8 cellular contexts compared by ENCODE assay signal in the genomic region with DNA sequence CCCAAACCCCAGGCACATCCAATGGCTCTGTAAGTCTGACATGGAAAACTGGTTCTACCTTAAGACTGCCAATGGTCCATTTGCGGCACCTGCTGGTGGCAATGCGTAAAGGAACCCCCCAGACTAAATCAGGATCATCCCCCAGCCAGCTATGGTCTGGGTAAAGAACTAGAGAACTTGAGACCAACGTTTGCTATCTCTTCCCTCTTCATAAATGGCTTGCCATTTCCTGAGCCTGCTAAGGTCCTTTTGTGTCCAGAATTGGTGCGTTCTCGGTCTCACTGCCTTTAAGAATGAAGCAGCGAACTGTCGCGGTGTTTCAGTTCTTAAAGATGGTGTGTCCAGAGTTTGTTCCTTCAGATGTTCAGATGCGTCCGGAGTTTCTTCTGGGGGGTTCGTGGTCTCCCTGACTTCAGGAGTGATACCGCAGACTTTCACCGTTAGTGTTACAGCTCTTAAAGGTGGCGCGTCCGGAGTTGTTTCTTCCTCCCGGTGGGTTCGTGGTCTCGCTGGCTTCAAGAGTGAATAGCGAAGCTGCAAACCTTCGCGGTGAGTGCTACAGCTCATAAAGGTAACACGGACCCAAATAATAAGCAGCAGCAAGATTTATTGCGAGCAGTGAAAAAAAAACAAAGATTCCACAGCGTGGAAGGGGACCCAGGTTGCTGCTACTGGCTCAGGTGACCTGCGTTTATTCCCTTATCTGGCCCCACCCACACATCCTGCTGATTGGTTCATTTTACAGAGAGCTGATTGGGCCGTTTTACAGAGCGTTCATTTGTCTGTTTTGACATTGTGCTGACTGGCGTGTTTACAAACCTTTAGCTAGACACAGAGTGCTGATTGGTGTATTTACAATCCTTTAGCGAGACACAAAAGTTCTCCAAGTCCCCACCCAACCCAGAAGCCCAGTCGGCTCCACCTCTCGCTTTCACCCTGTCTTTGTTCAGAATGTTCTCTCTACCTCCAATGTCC.
DNase-seq lines count a peak whose midpoint lies in the region; ATAC-seq and TF ChIP-seq lines count a peak whose summit lies in the region.

No MANE protein-coding gene starts in this region.

- peak; percentile 86 for TF ChIP-seq CTCF in GM13977 (IDR thresholded peaks at IDR 0.05; ENCODE audit: extremely low read depth, insufficient read depth, missing control alignments)
- TF ChIP-seq CTCF in epithelial cell of proximal tubule (conservative IDR thresholded peaks at IDR 0.05; ENCODE audit: low read depth, low read length) = peak; percentile 8

- in situ Hi-C loops in GM13977 (cut with MboI; ENCODE audit: low pct_unique_long_range_greater_than_20kb, low sequenced_read_pairs, unreplicated experiment) = no loop called here

- H3K4me3 ChIP-seq in epithelial cell of proximal tubule (ENCODE audit: low read depth, low read length) = no peak overlapping the region

- ATAC-seq in GM21825 (IDR thresholded peaks at IDR 0.05; ENCODE audit: unreplicated experiment) = peak; percentile 53

- no peak for DNase-seq in GM13977 (ENCODE audit: low spot score)
- peak; percentile 93 for DNase-seq in Kasumi-1 (lab: John Stamatoyannopoulos, UW)
- peak; percentile 80 for DNase-seq in activated CD4-positive, alpha-beta T cell treated with anti-CD3 and anti-CD28 coated beads for 48 hours
- no peak for DNase-seq in epithelial cell of proximal tubule (ENCODE audit: low read depth)
- peak; percentile 42 to 46 for DNase-seq in stimulated activated CD4-positive, alpha-beta T cell treated with anti-CD3 and anti-CD28 coated beads, Interleukin-1b, Interleukin-23, amount 100 ng/mL, for 1 hour (ENCODE audit: low read depth in 2 of 2)
- no peak for DNase-seq in occipital lobe (lab: John Stamatoyannopoulos, UW)
- no peak for DNase-seq in HK-2 (ENCODE audit: unreplicated experiment)

Comparison
In these comparisons a context has a peak if more than half of its experiments do, and no peak if none do; other contexts are left out.
1. DNase-seq: peak in Kasumi-1 (2 of 2), activated CD4-positive, alpha-beta T cell treated with anti-CD3 and anti-CD28 coated beads for 48 hours (single experiment) and stimulated activated CD4-positive, alpha-beta T cell treated with anti-CD3 and anti-CD28 coated beads, Interleukin-1b, Interleukin-23, amount 100 ng/mL, for 1 hour (2 of 2); none in GM13977 (single experiment), epithelial cell of proximal tubule (single experiment), occipital lobe (single experiment) and HK-2 (single experiment).